In genomic region chr1:61981870-61982660, GRCh38 we compare ENCODE assay signal across 20 cellular contexts.
"Had no signal": no experiment of that assay in that cellular context is flagged by ENCODE, and none has a peak within 500 bp of the region (broad histone marks: within the 10 kb centered on the region; RNA-seq: fewer than 3 reads in every experiment).

No MANE protein-coding gene starts in this region.

- H3K36me3 ChIP-seq: colonic mucosa, esophagus squamous epithelium, gastroesophageal sphincter, left ventricle myocardium inferior, lower lobe of right lung, right atrium auricular region, thyroid gland had no signal

- H3K4me1 ChIP-seq: colonic mucosa, esophagus squamous epithelium, gastroesophageal sphincter, left ventricle myocardium inferior, lower lobe of right lung, right atrium auricular region, thyroid gland had no signal

- H3K4me3 ChIP-seq: colonic mucosa, esophagus squamous epithelium, gastroesophageal sphincter, left ventricle myocardium inferior, lower lobe of right lung, right atrium auricular region, thyroid gland had no signal

- ATAC-seq: gastroesophageal sphincter; left cardiac atrium; lower lobe of right lung; natural killer cell treated with Interleukin-12 subunit alpha and Interleukin-12 subunit beta and Interleukin-15 and Interleukin-18, amount 100 ng/mL, for 72 hours had no signal

- H3K9me3 ChIP-seq: colonic mucosa, esophagus squamous epithelium, gastroesophageal sphincter, left ventricle myocardium inferior, lower lobe of right lung, right atrium auricular region, thyroid gland had no signal

- H3K27me3 ChIP-seq: colonic mucosa, esophagus squamous epithelium, gastroesophageal sphincter, right atrium auricular region, thyroid gland had no signal

- FAIRE-seq: kidney, urothelium cell line had no signal

- H3K27ac ChIP-seq: colonic mucosa, esophagus squamous epithelium, gastroesophageal sphincter, left ventricle myocardium inferior, lower lobe of right lung, right atrium auricular region, thyroid gland had no signal

- DNase-seq: colonic mucosa; dermis blood vessel endothelial cell; esophagus squamous epithelium; foreskin fibroblast; glutamatergic neuron; kidney; left cardiac atrium; left ventricle myocardium inferior; lower lobe of right lung; midbrain; occipital lobe; small intestine; stimulated activated CD4-positive, alpha-beta T cell treated with anti-CD3 and anti-CD28 coated beads, Interleukin-12 subunit alpha, Interleukin-12 subunit beta, amount 100 ng/mL, for 4 hours; stimulated activated CD4-positive, alpha-beta T cell treated with anti-CD3 and anti-CD28 coated beads, Interleukin-2, amount 100 ng/mL, for 48 hours; stimulated activated naive CD4-positive, alpha-beta T cell treated with Interleukin-2 at 50 U/mL for 16 hours; thyroid gland had no signal
